ENCODE assay signal across 2 cellular contexts in genomic region chr12:88562151-88562550, GRCh38.
TF ChIP-seq lines count a peak whose summit lies in the region.

No MANE protein-coding gene starts in this region.

TF ChIP-seq in SK-N-SH, 30 proteins besides CTCF, POLR2A, EP300 and RAD21 (continued from another document):
- TF ChIP-seq, protein P1, sequence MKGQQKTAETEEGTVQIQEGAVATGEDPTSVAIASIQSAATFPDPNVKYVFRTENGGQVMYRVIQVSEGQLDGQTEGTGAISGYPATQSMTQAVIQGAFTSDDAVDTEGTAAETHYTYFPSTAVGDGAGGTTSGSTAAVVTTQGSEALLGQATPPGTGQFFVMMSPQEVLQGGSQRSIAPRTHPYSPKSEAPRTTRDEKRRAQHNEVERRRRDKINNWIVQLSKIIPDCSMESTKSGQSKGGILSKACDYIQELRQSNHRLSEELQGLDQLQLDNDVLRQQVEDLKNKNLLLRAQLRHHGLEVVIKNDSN (IDR thresholded peaks at IDR 0.05; ENCODE audit: borderline replicate concordance, low read depth): no peak
- TF ChIP-seq MEF2A (IDR thresholded peaks at IDR 0.05; ENCODE audit: borderline replicate concordance, low read depth) (no peak), POLR2AphosphoS5 (IDR thresholded peaks at IDR 0.05; ENCODE audit: low read depth, low read length) (no peak), FOXJ3 (CRISPR knock-in tag; IDR thresholded peaks at IDR 0.05) (no peak), MXI1 (IDR thresholded peaks at IDR 0.05; ENCODE audit: low read depth, low read length) (no peak), TEAD4 (IDR thresholded peaks at IDR 0.05; ENCODE audit: borderline replicate concordance, insufficient read depth) (no peak), GATA2 (CRISPR knock-in tag; IDR thresholded peaks at IDR 0.05) (no peak), PBX3 (IDR thresholded peaks at IDR 0.05) (no peak), GABPA (IDR thresholded peaks at IDR 0.05; ENCODE audit: low read depth) (no peak), FOSL2 (IDR thresholded peaks at IDR 0.05; ENCODE audit: borderline replicate concordance, low read depth) (no peak), NFIC (IDR thresholded peaks at IDR 0.05; ENCODE audit: borderline replicate concordance) (no peak), YY1 (IDR thresholded peaks at IDR 0.05; ENCODE audit: low read depth) (no peak), TCF12 (IDR thresholded peaks at IDR 0.05) (no peak), TAF1 (IDR thresholded peaks at IDR 0.05; ENCODE audit: borderline replicate concordance, low read depth, low read length) (no peak), ELF1 (IDR thresholded peaks at IDR 0.05) (no peak), SMC3 (IDR thresholded peaks at IDR 0.05; ENCODE audit: low read depth, low read length) (no peak)
- TF ChIP-seq, protein P2, sequence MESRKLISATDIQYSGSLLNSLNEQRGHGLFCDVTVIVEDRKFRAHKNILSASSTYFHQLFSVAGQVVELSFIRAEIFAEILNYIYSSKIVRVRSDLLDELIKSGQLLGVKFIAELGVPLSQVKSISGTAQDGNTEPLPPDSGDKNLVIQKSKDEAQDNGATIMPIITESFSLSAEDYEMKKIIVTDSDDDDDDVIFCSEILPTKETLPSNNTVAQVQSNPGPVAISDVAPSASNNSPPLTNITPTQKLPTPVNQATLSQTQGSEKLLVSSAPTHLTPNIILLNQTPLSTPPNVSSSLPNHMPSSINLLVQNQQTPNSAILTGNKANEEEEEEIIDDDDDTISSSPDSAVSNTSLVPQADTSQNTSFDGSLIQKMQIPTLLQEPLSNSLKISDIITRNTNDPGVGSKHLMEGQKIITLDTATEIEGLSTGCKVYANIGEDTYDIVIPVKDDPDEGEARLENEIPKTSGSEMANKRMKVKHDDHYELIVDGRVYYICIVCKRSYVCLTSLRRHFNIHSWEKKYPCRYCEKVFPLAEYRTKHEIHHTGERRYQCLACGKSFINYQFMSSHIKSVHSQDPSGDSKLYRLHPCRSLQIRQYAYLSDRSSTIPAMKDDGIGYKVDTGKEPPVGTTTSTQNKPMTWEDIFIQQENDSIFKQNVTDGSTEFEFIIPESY (IDR thresholded peaks at IDR 0.05; ENCODE audit: borderline replicate concordance, low read depth): no peak
- TF ChIP-seq, protein P3, sequence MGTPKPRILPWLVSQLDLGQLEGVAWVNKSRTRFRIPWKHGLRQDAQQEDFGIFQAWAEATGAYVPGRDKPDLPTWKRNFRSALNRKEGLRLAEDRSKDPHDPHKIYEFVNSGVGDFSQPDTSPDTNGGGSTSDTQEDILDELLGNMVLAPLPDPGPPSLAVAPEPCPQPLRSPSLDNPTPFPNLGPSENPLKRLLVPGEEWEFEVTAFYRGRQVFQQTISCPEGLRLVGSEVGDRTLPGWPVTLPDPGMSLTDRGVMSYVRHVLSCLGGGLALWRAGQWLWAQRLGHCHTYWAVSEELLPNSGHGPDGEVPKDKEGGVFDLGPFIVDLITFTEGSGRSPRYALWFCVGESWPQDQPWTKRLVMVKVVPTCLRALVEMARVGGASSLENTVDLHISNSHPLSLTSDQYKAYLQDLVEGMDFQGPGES (IDR thresholded peaks at IDR 0.05; ENCODE audit: low read depth, low read length): no peak
- TF ChIP-seq, protein P4, sequence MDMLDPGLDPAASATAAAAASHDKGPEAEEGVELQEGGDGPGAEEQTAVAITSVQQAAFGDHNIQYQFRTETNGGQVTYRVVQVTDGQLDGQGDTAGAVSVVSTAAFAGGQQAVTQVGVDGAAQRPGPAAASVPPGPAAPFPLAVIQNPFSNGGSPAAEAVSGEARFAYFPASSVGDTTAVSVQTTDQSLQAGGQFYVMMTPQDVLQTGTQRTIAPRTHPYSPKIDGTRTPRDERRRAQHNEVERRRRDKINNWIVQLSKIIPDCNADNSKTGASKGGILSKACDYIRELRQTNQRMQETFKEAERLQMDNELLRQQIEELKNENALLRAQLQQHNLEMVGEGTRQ (IDR thresholded peaks at IDR 0.05; ENCODE audit: borderline replicate concordance, low read depth, low read length): no peak

TF ChIP-seq in SK-N-SH treated with all-trans-retinoic acid at 6 μM for 48 hours, 23 proteins besides CTCF, POLR2A, EP300 and RAD21 (continued from another document):
- TF ChIP-seq TCF4 (CRISPR knock-in tag; IDR thresholded peaks at IDR 0.05; ENCODE audit: borderline replicate concordance) (no peak), CREB5 (CRISPR knock-in tag; IDR thresholded peaks at IDR 0.05; ENCODE audit: low read depth) (no peak), ESRRG (CRISPR knock-in tag; IDR thresholded peaks at IDR 0.05) (no peak), SNAI2 (CRISPR knock-in tag; IDR thresholded peaks at IDR 0.05) (no peak), ZC3H10 (CRISPR knock-in tag; IDR thresholded peaks at IDR 0.05) (no peak), BACH2 (CRISPR knock-in tag; IDR thresholded peaks at IDR 0.05; ENCODE audit: borderline replicate concordance) (no peak), TSHZ2 (CRISPR knock-in tag; IDR thresholded peaks at IDR 0.05) (no peak), TOX (CRISPR knock-in tag; IDR thresholded peaks at IDR 0.05; ENCODE audit: borderline replicate concordance) (no peak), ZNF8 (CRISPR knock-in tag; IDR thresholded peaks at IDR 0.05) (no peak), PPARA (CRISPR knock-in tag; IDR thresholded peaks at IDR 0.05; ENCODE audit: borderline replicate concordance) (no peak), ZNF565 (CRISPR knock-in tag; conservative IDR thresholded peaks at IDR 0.05; ENCODE audit: low read depth) (no peak), OSR1 (CRISPR knock-in tag; IDR thresholded peaks at IDR 0.05) (no peak)
- TF ChIP-seq, protein P5, sequence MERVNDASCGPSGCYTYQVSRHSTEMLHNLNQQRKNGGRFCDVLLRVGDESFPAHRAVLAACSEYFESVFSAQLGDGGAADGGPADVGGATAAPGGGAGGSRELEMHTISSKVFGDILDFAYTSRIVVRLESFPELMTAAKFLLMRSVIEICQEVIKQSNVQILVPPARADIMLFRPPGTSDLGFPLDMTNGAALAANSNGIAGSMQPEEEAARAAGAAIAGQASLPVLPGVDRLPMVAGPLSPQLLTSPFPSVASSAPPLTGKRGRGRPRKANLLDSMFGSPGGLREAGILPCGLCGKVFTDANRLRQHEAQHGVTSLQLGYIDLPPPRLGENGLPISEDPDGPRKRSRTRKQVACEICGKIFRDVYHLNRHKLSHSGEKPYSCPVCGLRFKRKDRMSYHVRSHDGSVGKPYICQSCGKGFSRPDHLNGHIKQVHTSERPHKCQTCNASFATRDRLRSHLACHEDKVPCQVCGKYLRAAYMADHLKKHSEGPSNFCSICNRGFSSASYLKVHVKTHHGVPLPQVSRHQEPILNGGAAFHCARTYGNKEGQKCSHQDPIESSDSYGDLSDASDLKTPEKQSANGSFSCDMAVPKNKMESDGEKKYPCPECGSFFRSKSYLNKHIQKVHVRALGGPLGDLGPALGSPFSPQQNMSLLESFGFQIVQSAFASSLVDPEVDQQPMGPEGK (CRISPR knock-in tag; IDR thresholded peaks at IDR 0.05; ENCODE audit: borderline replicate concordance): no peak
